ENCODE assay signal across 1 cellular context in genomic region chr14:102592969-102593840, GRCh38.
TF ChIP-seq lines count a peak whose summit lies in the region.

No MANE protein-coding gene starts in this region.

TF ChIP-seq in GM12878, 131 proteins besides CTCF, POLR2A, EP300 and RAD21 (continued from another document):
- TF ChIP-seq, protein P1, sequence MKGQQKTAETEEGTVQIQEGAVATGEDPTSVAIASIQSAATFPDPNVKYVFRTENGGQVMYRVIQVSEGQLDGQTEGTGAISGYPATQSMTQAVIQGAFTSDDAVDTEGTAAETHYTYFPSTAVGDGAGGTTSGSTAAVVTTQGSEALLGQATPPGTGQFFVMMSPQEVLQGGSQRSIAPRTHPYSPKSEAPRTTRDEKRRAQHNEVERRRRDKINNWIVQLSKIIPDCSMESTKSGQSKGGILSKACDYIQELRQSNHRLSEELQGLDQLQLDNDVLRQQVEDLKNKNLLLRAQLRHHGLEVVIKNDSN (IDR thresholded peaks at IDR 0.05; ENCODE audit: borderline replicate concordance, extremely low read length, insufficient read depth, low read depth, low read length), result no peak
- TF ChIP-seq PBX3 (IDR thresholded peaks at IDR 0.05; ENCODE audit: insufficient replicate concordance, low read depth, low read length) (no peak), RFX5 (IDR thresholded peaks at IDR 0.05; ENCODE audit: low read depth, low read length) (no peak), GATAD2B (conservative IDR thresholded peaks at IDR 0.05; ENCODE audit: low read depth) (0 out of 2 replicates have a peak, but pooled peaks have one; percentile 79), MLLT1 (IDR thresholded peaks at IDR 0.05) (0 out of 2 replicates have a peak, but pooled peaks have one; percentile 12), IKZF1 (conservative IDR thresholded peaks at IDR 0.05) (peak; percentile 73), SRF (IDR thresholded peaks at IDR 0.05; ENCODE audit: low read depth in 2 of 2, low read length in 2 of 2) (no peak), CHD1 (IDR thresholded peaks at IDR 0.05; ENCODE audit: low read depth, low read length) (no peak), ATF3 (IDR thresholded peaks at IDR 0.05; ENCODE audit: borderline replicate concordance, extremely low read depth, low read depth, low read length) (no peak), ATF7 (IDR thresholded peaks at IDR 0.05; ENCODE audit: low read depth) (no peak), FOXM1 (IDR thresholded peaks at IDR 0.05; ENCODE audit: low read depth, low read length) (no peak), MYC (IDR thresholded peaks at IDR 0.05; ENCODE audit: insufficient read depth, insufficient read length, insufficient replicate concordance, low read length, severe bottlenecking) (no peak), ASH2L (IDR thresholded peaks at IDR 0.05; ENCODE audit: borderline replicate concordance, low read depth) (no peak), BHLHE40 (IDR thresholded peaks at IDR 0.05; ENCODE audit: borderline replicate concordance in 1 of 2, low read depth in 2 of 2, low read length in 1 of 2) (peak; percentile 21 to 72; a peak in 3 of 4 replicates), YY1 (IDR thresholded peaks at IDR 0.05; ENCODE audit: low read depth, low read length) (0 out of 2 replicates have a peak, but pooled peaks have one; percentile 8), SIX5 (IDR thresholded peaks at IDR 0.05; ENCODE audit: low read depth, low read length, severe bottlenecking) (no peak), RUNX3 (IDR thresholded peaks at IDR 0.05; ENCODE audit: low read length) (no peak), NR2F1 (conservative IDR thresholded peaks at IDR 0.05) (no peak), TCF12 (IDR thresholded peaks at IDR 0.05; ENCODE audit: low read depth, low read length) (no peak), BCL3 (IDR thresholded peaks at IDR 0.05; ENCODE audit: borderline replicate concordance, insufficient read depth, low read depth, low read length, poor library complexity, severe bottlenecking) (no peak), LARP7 (IDR thresholded peaks at IDR 0.05) (peak; percentile 76), POLR2AphosphoS2 (IDR thresholded peaks at IDR 0.05; ENCODE audit: low read depth, low read length) (peak; percentile 3; the same call in 1 of the 2 replicates), ETV6 (conservative IDR thresholded peaks at IDR 0.05 in 1 of 2, IDR thresholded peaks at IDR 0.05 in 1 of 2; ENCODE audit: borderline replicate concordance in 1 of 2, low read depth in 1 of 2) (no peak), SMAD1 (IDR thresholded peaks at IDR 0.05; ENCODE audit: low read depth, partially characterized antibody) (no peak), BACH1 (IDR thresholded peaks at IDR 0.05; ENCODE audit: borderline replicate concordance) (peak; percentile 88), KDM1A (IDR thresholded peaks at IDR 0.05; ENCODE audit: borderline replicate concordance) (no peak), ZNF207 (IDR thresholded peaks at IDR 0.05; ENCODE audit: borderline replicate concordance) (no peak), SMARCA5 (IDR thresholded peaks at IDR 0.05) (0 out of 2 replicates have a peak, but pooled peaks have one; percentile 61)
- TF ChIP-seq, protein P2, sequence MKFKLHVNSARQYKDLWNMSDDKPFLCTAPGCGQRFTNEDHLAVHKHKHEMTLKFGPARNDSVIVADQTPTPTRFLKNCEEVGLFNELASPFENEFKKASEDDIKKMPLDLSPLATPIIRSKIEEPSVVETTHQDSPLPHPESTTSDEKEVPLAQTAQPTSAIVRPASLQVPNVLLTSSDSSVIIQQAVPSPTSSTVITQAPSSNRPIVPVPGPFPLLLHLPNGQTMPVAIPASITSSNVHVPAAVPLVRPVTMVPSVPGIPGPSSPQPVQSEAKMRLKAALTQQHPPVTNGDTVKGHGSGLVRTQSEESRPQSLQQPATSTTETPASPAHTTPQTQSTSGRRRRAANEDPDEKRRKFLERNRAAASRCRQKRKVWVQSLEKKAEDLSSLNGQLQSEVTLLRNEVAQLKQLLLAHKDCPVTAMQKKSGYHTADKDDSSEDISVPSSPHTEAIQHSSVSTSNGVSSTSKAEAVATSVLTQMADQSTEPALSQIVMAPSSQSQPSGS (IDR thresholded peaks at IDR 0.05; ENCODE audit: low read length), result no peak
- TF ChIP-seq, protein P3, sequence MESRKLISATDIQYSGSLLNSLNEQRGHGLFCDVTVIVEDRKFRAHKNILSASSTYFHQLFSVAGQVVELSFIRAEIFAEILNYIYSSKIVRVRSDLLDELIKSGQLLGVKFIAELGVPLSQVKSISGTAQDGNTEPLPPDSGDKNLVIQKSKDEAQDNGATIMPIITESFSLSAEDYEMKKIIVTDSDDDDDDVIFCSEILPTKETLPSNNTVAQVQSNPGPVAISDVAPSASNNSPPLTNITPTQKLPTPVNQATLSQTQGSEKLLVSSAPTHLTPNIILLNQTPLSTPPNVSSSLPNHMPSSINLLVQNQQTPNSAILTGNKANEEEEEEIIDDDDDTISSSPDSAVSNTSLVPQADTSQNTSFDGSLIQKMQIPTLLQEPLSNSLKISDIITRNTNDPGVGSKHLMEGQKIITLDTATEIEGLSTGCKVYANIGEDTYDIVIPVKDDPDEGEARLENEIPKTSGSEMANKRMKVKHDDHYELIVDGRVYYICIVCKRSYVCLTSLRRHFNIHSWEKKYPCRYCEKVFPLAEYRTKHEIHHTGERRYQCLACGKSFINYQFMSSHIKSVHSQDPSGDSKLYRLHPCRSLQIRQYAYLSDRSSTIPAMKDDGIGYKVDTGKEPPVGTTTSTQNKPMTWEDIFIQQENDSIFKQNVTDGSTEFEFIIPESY (IDR thresholded peaks at IDR 0.05), result no peak
